In the genomic region with DNA sequence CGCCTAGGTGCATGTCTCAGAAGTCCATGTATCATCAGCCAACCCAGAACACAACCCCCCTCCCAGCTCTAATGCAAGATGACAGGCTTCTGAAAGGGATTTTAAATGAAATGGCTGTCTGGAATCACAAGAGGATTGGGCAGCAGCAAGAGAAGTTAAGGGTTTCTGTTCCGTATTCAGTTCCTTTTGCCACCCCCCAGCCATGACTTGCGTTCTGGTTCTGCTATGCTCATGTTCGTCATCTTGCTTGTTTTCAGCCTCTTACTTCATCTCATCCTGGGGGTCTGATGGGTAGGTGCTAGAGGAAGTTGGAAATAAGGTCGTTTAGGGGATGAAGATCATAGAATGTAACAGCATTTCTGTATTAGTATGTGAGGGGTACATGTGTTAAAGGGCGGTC, we compare ENCODE assay signal across 15 cellular contexts. TPM values are rescaled to one million over a fixed set of nuclear protein-coding genes. Genes with fewer than 3 reads are reported as not detected.
DNase-seq lines count a peak whose midpoint lies in the region; ATAC-seq, FAIRE-seq and TF ChIP-seq lines count a peak whose summit lies in the region.
"Had no signal": no experiment of that assay in that cellular context is flagged by ENCODE, and none has a peak within 500 bp of the region (broad histone marks: within the 10 kb centered on the region; RNA-seq: fewer than 3 reads in every experiment).

No MANE protein-coding gene starts in this region.

- H3K4me1 ChIP-seq in GM12878 (ENCODE audit: control insufficient read depth, insufficient read depth, low read length) (peaks cover 6% of the 10 kb centered on the region; the same call in 1 of the 2 replicates), ovary (ENCODE audit: insufficient read depth) (peaks cover 25% of the 10 kb centered on the region)

- peak; percentile 58 for ATAC-seq in GM12878
- ATAC-seq in GM19023 (IDR thresholded peaks at IDR 0.05; ENCODE audit: unreplicated experiment), result no peak
- ATAC-seq: foreskin keratinocyte, HCT116, right cardiac atrium had no signal

- no peak overlapping the region for H3K27ac ChIP-seq in GM12878 (ENCODE audit: control insufficient read depth, insufficient read depth)
- no peak overlapping the region for H3K27ac ChIP-seq in ovary
- H3K27ac ChIP-seq: colonic mucosa, foreskin keratinocyte had no signal

- in situ Hi-C loops in GM12878 (cut with MboI), result no loop called here

- H3K27me3 ChIP-seq in GM12878 (replicated peaks in 1 of 2; ENCODE audit: control insufficient read depth in 2 of 2, insufficient read depth in 2 of 2, low read length in 1 of 2) (no peaks in the 10 kb centered on the region), ovary (no peaks in the 10 kb centered on the region)
- H3K27me3 ChIP-seq: colonic mucosa, foreskin keratinocyte, stomach had no signal

- SMC1A ChIA-PET in GM12878 (lab: Charles Lee; ENCODE audit: uncharacterized antibody, unreplicated experiment), result interaction anchor here (1.3 kb wide), 1 partner anchor 13 kb away, joined by 3 read pairs; no protein-coding TSS in a partner anchor

- FAIRE-seq in GM12878 (lab: Jason Lieb, UNC), result no peak
- FAIRE-seq: GM19239 had no signal

- no peak for TF ChIP-seq POLR2A in GM12878 (IDR thresholded peaks at IDR 0.05; ENCODE audit: low read depth, low read length)
- TF ChIP-seq POLR2A in ovary (IDR thresholded peaks at IDR 0.05), result no peak

- 78% methylated on average over 6 of the region's 6 CpGs for WGBS in GM12878 (ENCODE audit: insufficient coverage, insufficient replicate concordance, low lambda C conversion rate, missing lambda C conversion rate)
- WGBS in ovary, 3 donors, result 90 to 91% (median 91%) methylated on average over 6 of the region's 6 CpGs

- CTCF ChIA-PET in GM12878 (lab: Yijun Ruan, JAX), result no interaction called here

- POLR2A ChIA-PET in GM12878 (lab: Charles Lee), result no interaction called here

- H3K4me3 ChIP-seq in GM12878 (no peak overlapping the region), ovary (no peak overlapping the region)
- H3K4me3 ChIP-seq: colonic mucosa, stomach had no signal

- TF ChIP-seq EP300 in GM12878 (IDR thresholded peaks at IDR 0.05; ENCODE audit: borderline replicate concordance in 1 of 2, control insufficient read depth in 1 of 2, low read depth in 2 of 2, low read length in 2 of 2), result no peak
- no peak for TF ChIP-seq EP300 in ovary (IDR thresholded peaks at IDR 0.05)

- H3K36me3 ChIP-seq in GM12878 (ENCODE audit: control insufficient read depth in 2 of 2, insufficient read depth in 2 of 2, low read length in 1 of 2), result no peaks in the 10 kb centered on the region; a peak in 1 of 4 replicates
- H3K36me3 ChIP-seq in ovary, result no peaks in the 10 kb centered on the region
- H3K36me3 ChIP-seq: colonic mucosa had no signal

- RAD21 ChIA-PET in GM12878 (lab: Charles Lee; ENCODE audit: unreplicated experiment), result no interaction called here

- no peak overlapping the region for H2AFZ ChIP-seq in GM12878 (ENCODE audit: control insufficient read depth, low read depth, low read length)

- H3K9ac ChIP-seq in GM12878 (ENCODE audit: control insufficient read depth, insufficient read depth, low read length), result no peak overlapping the region

- BruUV-seq in GM12878 (replicated peaks; lab: Mats Ljungman, UMichigan), result no TSS peak

- intact Hi-C loops in GM12878 (cut with micrococcal nuclease; ENCODE audit: unreplicated experiment) (no loop called here), ovary (cut with DNase I) (no loop called here)

- TF ChIP-seq CTCF in GM12878 (IDR thresholded peaks at IDR 0.05 in 2 of 3, conservative IDR thresholded peaks at IDR 0.05 in 1 of 3; ENCODE audit: control insufficient read depth in 2 of 3, extremely low read depth in 1 of 3, insufficient read depth in 1 of 3, low read depth in 3 of 3, low read length in 3 of 3) (no peak), ovary (IDR thresholded peaks at IDR 0.05) (no peak)

- peaks cover 8% of the 10 kb centered on the region for H4K20me1 ChIP-seq in GM12878 (ENCODE audit: control insufficient read depth, insufficient read depth)

- H3K9me3 ChIP-seq in GM12878 (replicated peaks; ENCODE audit: control insufficient read depth, insufficient read depth, low read length) (no peaks in the 10 kb centered on the region), ovary (no peaks in the 10 kb centered on the region)
- H3K9me3 ChIP-seq: colonic mucosa, stomach had no signal

- peaks cover 11% of the 10 kb centered on the region for H3K79me2 ChIP-seq in GM12878 (ENCODE audit: control insufficient read depth, insufficient read depth, low read length)

- DNase-seq in MV-4-11 (lab: John Stamatoyannopoulos, UW), result peak; percentile 96
- DNase-seq in GM12878 (ENCODE audit: low read depth, low spot score), result no peak
- peak; percentile 66 for DNase-seq in pons (ENCODE audit: low spot score)
- no peak for DNase-seq in activated effector memory CD4-positive, alpha-beta T cell treated with anti-CD3 and anti-CD28 coated beads, Interleukin-2, amount 50 U/mL, for 16 hours
- DNase-seq in ovary, result no peak
- DNase-seq: activated CD4-positive, alpha-beta T cell treated with anti-CD3 and anti-CD28 coated beads, Interleukin-2, amount 50 U/mL, for 4 hours; colonic mucosa; foreskin keratinocyte; NCI-H1417; NCI-H774; right cardiac atrium; stomach had no signal

- no peak overlapping the region for H3K4me2 ChIP-seq in GM12878 (ENCODE audit: control insufficient read depth, insufficient read depth)

- no peak for TF ChIP-seq RAD21 in GM12878 (IDR thresholded peaks at IDR 0.05; ENCODE audit: insufficient read depth, low read depth, low read length)

RNA-seq across cellular contexts. Expression of a gene that starts 12.0 kb away (rescaled TPM):
- total RNA-seq in GM12878 (2013; cell fraction: nucleolus; rRNA removed), result 99.5 and 120 TPM in 2 replicates
- total RNA-seq in GM12878 (2014; rRNA removed), result 13.0 and 15.8 TPM in 2 replicates
- 11.7 and 12.0 TPM in 2 replicates for total RNA-seq in GM12878 (2014; rRNA removed; fragmentation: Illumina TruSeq; extraction: Trizol)
- 48.5 and 55.6 TPM in 2 replicates for total RNA-seq in GM12878 (2021)
- 24.8 TPM for polyA plus RNA-seq in GM12878 (2011; ENCODE audit: low read depth)
- polyA plus RNA-seq in GM12878 (2011; rRNA removed), result 15.2 and 31.2 TPM in 2 replicates
- 17.4 and 22.8 TPM in 2 replicates for polyA plus RNA-seq in GM12878 (2011; cell fraction: cytosol; rRNA removed)
- 236 and 262 TPM in 2 replicates for polyA plus RNA-seq in GM12878 (2011; cell fraction: nucleus; rRNA removed)
- 58.2 and 68.4 TPM in 2 replicates for polyA plus RNA-seq in GM12878 (2012)
- 19.8 and 22.4 TPM in 2 replicates for polyA plus RNA-seq in GM12878 (2014; fragmentation: Illumina TruSeq; extraction: Trizol)
- under 1 TPM; 0.08 to 0.20 TPM for polyA plus RNA-seq in GM12878 (2014; fragmentation: Nextera tagmentation; extraction: Ambion mirVana)
- polyA plus RNA-seq in GM12878 (2014; rRNA removed), result 31.6 and 38.1 TPM in 2 replicates
- polyA plus RNA-seq in GM12878 (2016; fragmentation: Nextera tagmentation; extraction: Ambion mirVana), result 10 to 100 TPM; 13.9 to 14.3 TPM
- polyA minus RNA-seq in GM12878 (2011; rRNA and poly(A)+ RNA removed), result 34.9 and 37.1 TPM in 2 replicates
- polyA minus RNA-seq in GM12878 (2011; cell fraction: cytosol; rRNA and poly(A)+ RNA removed), result 12.6 and 16.6 TPM in 2 replicates
- polyA minus RNA-seq in GM12878 (2011; cell fraction: nucleus; rRNA and poly(A)+ RNA removed), result 29.5 and 36.9 TPM in 2 replicates
- 100 to 1,000 TPM in 4 of 7 donors, 10 to 100 TPM in 3; 37.6 to 177 (median 108) TPM for total RNA-seq in ovary
- polyA plus RNA-seq in ovary, result 10 to 100 TPM; 66.4 to 71.9 TPM

RNA-seq across cellular contexts. Expression of a gene that starts 38.2 kb away (rescaled TPM):
- total RNA-seq in GM12878 (2013; cell fraction: nucleolus; rRNA removed), result 15.7 and 17.6 TPM in 2 replicates
- total RNA-seq in GM12878 (2014; rRNA removed) (9.4 and 12.2 TPM in 2 replicates), GM12878 (2014; rRNA removed; fragmentation: Illumina TruSeq; extraction: Trizol) (7.3 and 8.1 TPM in 2 replicates), GM12878 (2021) (12.9 and 15.2 TPM in 2 replicates), ovary (10 to 100 TPM; 16.2 to 53.3 (median 42.7) TPM)
- 3.8 TPM for polyA plus RNA-seq in GM12878 (2011; ENCODE audit: low read depth)
- polyA plus RNA-seq in GM12878 (2011; rRNA removed) (4.4 and 7.7 TPM in 2 replicates), GM12878 (2014; fragmentation: Illumina TruSeq; extraction: Trizol) (5.1 and 6.8 TPM in 2 replicates), GM12878 (2014; fragmentation: Nextera tagmentation; extraction: Ambion mirVana) (under 1 TPM; 0.71 to 0.73 TPM), GM12878 (2014; rRNA removed) (13.9 and 16.5 TPM in 2 replicates), GM12878 (2016; fragmentation: Nextera tagmentation; extraction: Ambion mirVana) (1 to 10 TPM; 4.8 to 5.3 TPM), ovary (10 to 100 TPM; 20.3 to 31.4 TPM)
- 7.0 and 8.7 TPM in 2 replicates for polyA plus RNA-seq in GM12878 (2011; cell fraction: cytosol; rRNA removed)
- polyA plus RNA-seq in GM12878 (2011; cell fraction: nucleus; rRNA removed), result 37.9 and 42.8 TPM in 2 replicates
- 11.6 TPM in 2 replicates for polyA plus RNA-seq in GM12878 (2012)
- polyA minus RNA-seq in GM12878 (2011; rRNA and poly(A)+ RNA removed), result 6.2 and 11.5 TPM in 2 replicates
- 1.6 and 2.8 TPM in 2 replicates for polyA minus RNA-seq in GM12878 (2011; cell fraction: cytosol; rRNA and poly(A)+ RNA removed)
- 8.7 and 10.6 TPM in 2 replicates for polyA minus RNA-seq in GM12878 (2011; cell fraction: nucleus; rRNA and poly(A)+ RNA removed)

RNA-seq across cellular contexts. Expression of a gene that starts 49.2 kb away (rescaled TPM):
- total RNA-seq in GM12878 (2013; cell fraction: nucleolus; rRNA removed), result 7.4 and 9.6 TPM in 2 replicates
- total RNA-seq in GM12878 (2014; rRNA removed) (239 and 246 TPM in 2 replicates), GM12878 (2014; rRNA removed; fragmentation: Illumina TruSeq; extraction: Trizol) (171 and 182 TPM in 2 replicates), GM12878 (2021) (144 and 150 TPM in 2 replicates), ovary (100 to 1,000 TPM in 1 of 7 donors, 10 to 100 TPM in 6; 74.6 to 123 (median 87.9) TPM)
- 79.6 TPM for polyA plus RNA-seq in GM12878 (2011; ENCODE audit: low read depth)
- polyA plus RNA-seq in GM12878 (2011; rRNA removed) (115 and 191 TPM in 2 replicates), GM12878 (2014; fragmentation: Illumina TruSeq; extraction: Trizol) (143 and 207 TPM in 2 replicates), GM12878 (2014; fragmentation: Nextera tagmentation; extraction: Ambion mirVana) (100 to 1,000 TPM; 357 to 546 TPM), GM12878 (2014; rRNA removed) (225 and 288 TPM in 2 replicates), GM12878 (2016; fragmentation: Nextera tagmentation; extraction: Ambion mirVana) (100 to 1,000 TPM; 361 to 392 TPM), ovary (100 to 1,000 TPM in 1 of 2 donors, 10 to 100 TPM in 1; 87.8 to 111 TPM)
- polyA plus RNA-seq in GM12878 (2011; cell fraction: cytosol; rRNA removed), result 295 and 318 TPM in 2 replicates
- polyA plus RNA-seq in GM12878 (2011; cell fraction: nucleus; rRNA removed), result 101 and 102 TPM in 2 replicates
- 89.7 and 95.4 TPM in 2 replicates for polyA plus RNA-seq in GM12878 (2012)
- 155 and 221 TPM in 2 replicates for polyA minus RNA-seq in GM12878 (2011; rRNA and poly(A)+ RNA removed)
- polyA minus RNA-seq in GM12878 (2011; cell fraction: cytosol; rRNA and poly(A)+ RNA removed), result 36.2 and 44.2 TPM in 2 replicates
- 21.2 and 34.3 TPM in 2 replicates for polyA minus RNA-seq in GM12878 (2011; cell fraction: nucleus; rRNA and poly(A)+ RNA removed)

RNA-seq across cellular contexts. Expression of a gene that starts 54.2 kb away (rescaled TPM):
- total RNA-seq in GM12878 (2013; cell fraction: nucleolus; rRNA removed), result 0.31 TPM in 1 of 2 replicates, not detected in the other
- 0.23 and 0.33 TPM in 2 replicates for total RNA-seq in GM12878 (2014; rRNA removed)
- total RNA-seq in GM12878 (2014; rRNA removed; fragmentation: Illumina TruSeq; extraction: Trizol), result 0.18 TPM in 1 of 2 replicates, not detected in the other
- 0.16 and 0.46 TPM in 2 replicates for total RNA-seq in GM12878 (2021)
- 0.28 TPM for polyA plus RNA-seq in GM12878 (2011; ENCODE audit: low read depth)
- 0.05 TPM in 1 of 2 replicates, not detected in the other for polyA plus RNA-seq in GM12878 (2011; rRNA removed)
- polyA plus RNA-seq in GM12878 (2011; cell fraction: cytosol; rRNA removed), result 0.02 and 0.03 TPM in 2 replicates
- 0.15 and 0.51 TPM in 2 replicates for polyA plus RNA-seq in GM12878 (2011; cell fraction: nucleus; rRNA removed)
- polyA plus RNA-seq in GM12878 (2012), result 0.48 and 0.53 TPM in 2 replicates
- 0.09 TPM in 1 of 2 replicates, not detected in the other for polyA plus RNA-seq in GM12878 (2014; fragmentation: Illumina TruSeq; extraction: Trizol)
- polyA plus RNA-seq in GM12878 (2014; fragmentation: Nextera tagmentation; extraction: Ambion mirVana), result not detected
- 0.18 TPM in 1 of 2 replicates, not detected in the other for polyA plus RNA-seq in GM12878 (2014; rRNA removed)
- under 1 TPM; 0.07 to 0.11 TPM for polyA plus RNA-seq in GM12878 (2016; fragmentation: Nextera tagmentation; extraction: Ambion mirVana)
- 0.05 TPM in 1 of 2 replicates, not detected in the other for polyA minus RNA-seq in GM12878 (2011; rRNA and poly(A)+ RNA removed)
- not detected in 2 replicates for polyA minus RNA-seq in GM12878 (2011; cell fraction: cytosol; rRNA and poly(A)+ RNA removed)
- 0.73 and 1.1 TPM in 2 replicates for polyA minus RNA-seq in GM12878 (2011; cell fraction: nucleus; rRNA and poly(A)+ RNA removed)
- 10 to 100 TPM in 2 of 7 donors, 1 to 10 TPM in 5; 6.0 to 11.8 (median 8.6) TPM for total RNA-seq in ovary
- polyA plus RNA-seq in ovary, result 1 to 10 TPM; 1.1 to 4.4 TPM

Comparison
In these comparisons a context has a peak if more than half of its experiments do, and no peak if none do; other contexts are left out.
1. DNase-seq: peak in MV-4-11 (single experiment) and pons (single experiment); none in GM12878 (single experiment), activated effector memory CD4-positive, alpha-beta T cell treated with anti-CD3 and anti-CD28 coated beads, Interleukin-2, amount 50 U/mL, for 16 hours (single experiment) and ovary (0 of 5).